Comparison of ENCODE assay signal across 16 cellular contexts in the genomic region with DNA sequence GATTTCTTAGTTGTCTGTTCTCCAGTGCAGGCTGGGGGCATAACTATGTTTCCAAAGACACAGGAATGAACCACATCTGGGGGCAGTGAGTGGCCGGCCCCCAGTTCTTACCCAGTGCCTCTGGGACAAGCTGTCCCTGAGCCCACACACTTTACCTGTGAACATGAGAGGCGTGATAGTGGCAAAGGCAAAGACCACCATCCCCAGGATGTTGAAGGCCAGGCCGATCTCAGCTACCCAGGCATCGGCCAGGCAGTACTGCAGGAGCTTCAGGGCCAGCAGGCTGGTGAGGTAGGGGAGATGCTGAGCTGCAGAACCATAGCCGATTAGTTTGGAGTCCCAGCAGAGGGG. TPM values are rescaled to one million over a fixed set of nuclear protein-coding genes. Genes with fewer than 3 reads are reported as not detected.
DNase-seq lines count a peak whose midpoint lies in the region; ATAC-seq and TF ChIP-seq lines count a peak whose summit lies in the region.
"Had no signal": no experiment of that assay in that cellular context is flagged by ENCODE, and none has a peak within 500 bp of the region (broad histone marks: within the 10 kb centered on the region; RNA-seq: fewer than 3 reads in every experiment).

No MANE protein-coding gene starts in this region.

- H3K36me3 Mint-ChIP-seq in CD14-positive monocyte (peaks cover 8 to 20% of the 10 kb centered on the region in 2 donors), nephron (ENCODE audit: low read depth) (peaks cover 11% of the 10 kb centered on the region)

- peaks cover 20% of the 10 kb centered on the region for H3K4me1 ChIP-seq in PC-3 (ENCODE audit: insufficient read depth, low read length)

- peak overlapping the region; percentile 41 to 83 for H3K4me3 Mint-ChIP-seq in CD14-positive monocyte
- H3K4me3 Mint-ChIP-seq in nephron = peak overlapping the region; percentile 83 to 92 (median 90)

- intact Hi-C loops in CD14-positive monocyte (cut with micrococcal nuclease) = no loop called here
- intact Hi-C loops in PC-3 (cut with micrococcal nuclease) = loop anchor here (10.0 kb wide), 1 partner anchor 140 kb away; no protein-coding TSS in a partner anchor

- no peaks in the 10 kb centered on the region for H4K20me1 ChIP-seq in PC-3 (ENCODE audit: low read length)

- H3K79me2 ChIP-seq in PC-3 (ENCODE audit: low read length) = peaks cover 22% of the 10 kb centered on the region

- H3K4me2 ChIP-seq in PC-3 (ENCODE audit: low read length) = peak overlapping the region; percentile 99

- peak overlapping the region in 3 of 7 donors; percentile 16 to 33 (median 20) for H3K27ac Mint-ChIP-seq in CD14-positive monocyte
- H3K27ac Mint-ChIP-seq in nephron = no peak overlapping the region
- H3K27ac Mint-ChIP-seq: activated CD4-positive, alpha-beta T cell treated with anti-CD3 and anti-CD28 coated beads, Interleukin-2, amount 10 ng/mL, durations not matched to agents 7 days and 5 days had no signal

- no peaks in the 10 kb centered on the region for H3K9me3 Mint-ChIP-seq in CD14-positive monocyte
- H3K9me3 Mint-ChIP-seq in nephron = no peaks in the 10 kb centered on the region
- H3K9me3 Mint-ChIP-seq: activated CD4-positive, alpha-beta T cell treated with anti-CD3 and anti-CD28 coated beads, Interleukin-2, amount 10 ng/mL, durations not matched to agents 7 days and 5 days had no signal

- no peaks in the 10 kb centered on the region for H3K9me3 ChIP-seq in PC-3 (ENCODE audit: low read length)
- H3K9me3 ChIP-seq: pancreas had no signal

- no peak for TF ChIP-seq CTCF in CD14-positive monocyte (IDR thresholded peaks at IDR 0.05)
- TF ChIP-seq CTCF in PC-3 (conservative IDR thresholded peaks at IDR 0.05; ENCODE audit: low read depth, low read length) = no peak
- TF ChIP-seq CTCF in nephron (IDR thresholded peaks at IDR 0.05; ENCODE audit: unreplicated experiment in 3 of 3) = no peak

- no TSS peak for BruUV-seq in PC-3 (replicated peaks; lab: Mats Ljungman, UMichigan)

- no peaks in the 10 kb centered on the region for H3K27me3 ChIP-seq in PC-3 (ENCODE audit: low read length)
- H3K27me3 ChIP-seq: pancreas had no signal

- H3K27me3 Mint-ChIP-seq in CD14-positive monocyte (ENCODE audit: low read depth in 3 of 3) (peaks cover 0 to 8% (median 2%) of the 10 kb centered on the region in 3 donors), nephron (ENCODE audit: low read depth) (no peaks in the 10 kb centered on the region)

- H3K9me2 ChIP-seq in PC-3 (replicated peaks; ENCODE audit: low read length) = no peaks in the 10 kb centered on the region

- CTCF ChIA-PET in PC-3 (lab: Charles Lee) = no interaction called here

- ATAC-seq in PC-3 (no peak), GM18511 (IDR thresholded peaks at IDR 0.05; ENCODE audit: unreplicated experiment) (no peak)

- no peaks in the 10 kb centered on the region for H3K36me3 ChIP-seq in PC-3 (ENCODE audit: low read depth, low read length)

- H3F3A ChIP-seq in PC-3 (ENCODE audit: low read length, unreplicated experiment) = no peaks in the 10 kb centered on the region

- no peak overlapping the region for H3K27ac ChIP-seq in PC-3 (ENCODE audit: low read length)
- peak overlapping the region; percentile 10 for H3K27ac ChIP-seq in cingulate gyrus (ENCODE audit: low read depth, low read length)

- DNase-seq in CD14-positive monocyte (ENCODE audit: low spot score) (no peak), PC-3 (no peak), NCI-H1417 treated with DMSO at 0.1 percent for 48 hours (lab: John Stamatoyannopoulos, UW) (no peak), NCI-H1048 (lab: John Stamatoyannopoulos, UW) (no peak)
- DNase-seq in stimulated activated CD4-positive, alpha-beta T cell treated with anti-CD3 and anti-CD28 coated beads, Interleukin-2, amount 100 ng/mL, for 48 hours = no peak
- DNase-seq: activated CD4-positive, alpha-beta T cell treated with anti-CD3 and anti-CD28 coated beads, Interleukin-2, amount 10 ng/mL, durations not matched to agents 7 days and 5 days; KG1; NCI-H187 treated with DMSO at 0.1 percent for 48 hours; stimulated activated CD4-positive, alpha-beta T cell treated with anti-CD3 and anti-CD28 coated beads, Interleukin-2, amount 100 ng/mL, for 24 hours; SW 1271 had no signal

- no peak overlapping the region for H2AFZ ChIP-seq in PC-3 (ENCODE audit: low read length)

- POLR2A ChIA-PET in PC-3 (lab: Charles Lee; ENCODE audit: unreplicated experiment) = no interaction called here

- H3K4me1 Mint-ChIP-seq in CD14-positive monocyte (peaks cover 42% of the 10 kb centered on the region), nephron (peaks cover 5% of the 10 kb centered on the region)

- no peak overlapping the region for H3K9ac ChIP-seq in PC-3 (ENCODE audit: low read length)

- H3K4me3 ChIP-seq in PC-3 (ENCODE audit: low read length) = peak overlapping the region; percentile 88; the same call in 1 of the 2 replicates

RNA-seq across cellular contexts. Expression of a gene that starts 1.6 kb away (rescaled TPM):
- polyA plus RNA-seq in CD14-positive monocyte = 1 to 10 TPM; 1.5 to 1.7 TPM
- total RNA-seq in PC-3 (2014; rRNA removed) = 10.4 and 12.9 TPM in 2 replicates

RNA-seq across cellular contexts. Expression of a gene that starts 32.9 kb away (rescaled TPM):
- polyA plus RNA-seq in CD14-positive monocyte = under 1 TPM; 0.78 to 0.90 TPM
- 6.7 and 8.4 TPM in 2 replicates for total RNA-seq in PC-3 (2014; rRNA removed)

RNA-seq across cellular contexts. Expression of a gene that starts 34.3 kb away (rescaled TPM):
- polyA plus RNA-seq in CD14-positive monocyte = not detected
- not detected in 2 replicates for total RNA-seq in PC-3 (2014; rRNA removed)
- total RNA-seq: endothelial cell of umbilical vein had no signal

RNA-seq across cellular contexts. Expression of a gene that starts 39.4 kb away (rescaled TPM):
- not detected for polyA plus RNA-seq in CD14-positive monocyte
- not detected in 2 replicates for total RNA-seq in PC-3 (2014; rRNA removed)
- total RNA-seq: activated CD4-positive, alpha-beta T cell treated with anti-CD3 and anti-CD28 coated beads, Interleukin-2, amount 10 ng/mL, durations not matched to agents 7 days and 5 days; endothelial cell of umbilical vein; left colon; pancreas had no signal
- polyA plus RNA-seq: endothelial cell of umbilical vein, pancreas had no signal

RNA-seq across cellular contexts. Expression of a gene that starts 47.1 kb away (rescaled TPM):
- 10 to 100 TPM; 72.4 to 76.9 TPM for polyA plus RNA-seq in CD14-positive monocyte
- total RNA-seq in PC-3 (2014; rRNA removed) = 136 and 137 TPM in 2 replicates
